In genomic region chr1:92759361-92759760, GRCh38 we compare ENCODE assay signal across 15 cellular contexts. TPM values are rescaled to one million over a fixed set of nuclear protein-coding genes. Genes with fewer than 3 reads are reported as not detected.
DNase-seq lines count a peak whose midpoint lies in the region; ATAC-seq and TF ChIP-seq lines count a peak whose summit lies in the region.
"Had no signal": no experiment of that assay in that cellular context is flagged by ENCODE, and none has a peak within 500 bp of the region (broad histone marks: within the 10 kb centered on the region; RNA-seq: fewer than 3 reads in every experiment).

No MANE protein-coding gene starts in this region.

- no peak for TF ChIP-seq POLR2A in heart left ventricle (IDR thresholded peaks at IDR 0.05)

- H3K4me1 ChIP-seq in PC-3 (ENCODE audit: insufficient read depth, low read length) (peaks cover 4% of the 10 kb centered on the region; the same call in 1 of the 2 replicates), skeletal muscle satellite cell (ENCODE audit: control insufficient read depth, insufficient read depth, low read length) (peaks cover 18% of the 10 kb centered on the region), heart left ventricle (peaks cover 0 to 27% (median 15%) of the 10 kb centered on the region in 12 donors)

- CTCF ChIA-PET in PC-3 (lab: Charles Lee), result no interaction called here

- POLR2A ChIA-PET in PC-3 (lab: Charles Lee; ENCODE audit: unreplicated experiment), result no interaction called here

- peak; percentile 4 for DNase-seq in ELR (ENCODE audit: low read depth)
- no peak for DNase-seq in PC-3
- DNase-seq in fibroblast of mammary gland (ENCODE audit: low read depth), result peak; percentile 34
- no peak for DNase-seq in activated T-cell treated with anti-CD3 and anti-CD28 coated beads for 4 hours
- no peak for DNase-seq in GM19240 (ENCODE audit: insufficient read length, low spot score)
- no peak for DNase-seq in heart left ventricle
- DNase-seq: AML-193, COR-L47, GOT3, KG1, NCI-H1092 treated with DMSO at 0.1 percent for 48 hours, NCI-H2081 treated with DMSO at 0.1 percent for 48 hours, NCI-H510A treated with DMSO at 0.1 percent for 48 hours had no signal

- H3K36me3 ChIP-seq in PC-3 (ENCODE audit: low read depth, low read length) (no peaks in the 10 kb centered on the region), skeletal muscle satellite cell (ENCODE audit: insufficient read depth, low read length) (no peaks in the 10 kb centered on the region), heart left ventricle (no peaks in the 10 kb centered on the region)

- 83 to 91% (median 89%) methylated on average over 1 of the region's 1 CpG for WGBS in heart left ventricle, 4 donors

- H3K4me2 ChIP-seq in PC-3 (ENCODE audit: low read length), result no peak overlapping the region
- peak overlapping the region; percentile 8 for H3K4me2 ChIP-seq in skeletal muscle satellite cell (ENCODE audit: low read length)

- H3K9me3 ChIP-seq in PC-3 (ENCODE audit: low read length), result no peaks in the 10 kb centered on the region
- H3K9me3 ChIP-seq in skeletal muscle satellite cell (replicated peaks; ENCODE audit: low read length), result no peaks in the 10 kb centered on the region
- H3K9me3 ChIP-seq in heart left ventricle, result peaks cover 0 to 4% (median 0%) of the 10 kb centered on the region in 12 donors

- TF ChIP-seq CTCF in PC-3 (conservative IDR thresholded peaks at IDR 0.05; ENCODE audit: low read depth, low read length) (no peak), fibroblast of mammary gland (conservative IDR thresholded peaks at IDR 0.05; ENCODE audit: control insufficient read depth, insufficient read depth, low read depth, low read length) (no peak), heart left ventricle (IDR thresholded peaks at IDR 0.05) (no peak)

- no peak overlapping the region for H3K4me3 ChIP-seq in PC-3 (ENCODE audit: low read length)
- no peak overlapping the region for H3K4me3 ChIP-seq in fibroblast of mammary gland (ENCODE audit: control insufficient read depth, low read depth, low read length)
- no peak overlapping the region for H3K4me3 ChIP-seq in skeletal muscle satellite cell (ENCODE audit: low read length)
- H3K4me3 ChIP-seq in heart left ventricle, result no peak overlapping the region

- H3K9me2 ChIP-seq in PC-3 (replicated peaks; ENCODE audit: low read length), result no peaks in the 10 kb centered on the region

- no peaks in the 10 kb centered on the region for H4K20me1 ChIP-seq in PC-3 (ENCODE audit: low read length)

- H3K27me3 ChIP-seq in PC-3 (ENCODE audit: low read length) (no peaks in the 10 kb centered on the region), skeletal muscle satellite cell (ENCODE audit: control insufficient read depth, insufficient read depth, low read length) (no peaks in the 10 kb centered on the region), heart left ventricle (no peaks in the 10 kb centered on the region)

- H3K27ac ChIP-seq in PC-3 (ENCODE audit: low read length) (no peak overlapping the region), heart left ventricle (no peak overlapping the region)

- BruUV-seq in PC-3 (replicated peaks; lab: Mats Ljungman, UMichigan), result no TSS peak

- ATAC-seq in PC-3 (peak; percentile 31; the same call in 1 of the 2 replicates), heart left ventricle (no peak)
- ATAC-seq: Panc1 had no signal

- H2AFZ ChIP-seq in PC-3 (ENCODE audit: low read length), result no peak overlapping the region

- intact Hi-C loops in PC-3 (cut with micrococcal nuclease), result no loop called here
- intact Hi-C loops in heart left ventricle (cut with DNase I), result loop anchor here in 2 of 10 donors (10.0 kb wide), 2 partner anchors 45 to 55 kb away; no protein-coding TSS in a partner anchor

- H3K9ac ChIP-seq in PC-3 (ENCODE audit: low read length) (no peak overlapping the region), skeletal muscle satellite cell (ENCODE audit: low read depth, low read length) (no peak overlapping the region)

- no peaks in the 10 kb centered on the region for H3F3A ChIP-seq in PC-3 (ENCODE audit: low read length, unreplicated experiment)

- peaks cover 5% of the 10 kb centered on the region for H3K79me2 ChIP-seq in PC-3 (ENCODE audit: low read length)

RNA-seq across cellular contexts. Expression of gene EVI5, which starts 25.5 kb away (rescaled TPM):
- 38.2 and 65.5 TPM in 2 replicates for total RNA-seq in PC-3 (2014; rRNA removed)
- 15.5 and 17.7 TPM in 2 replicates for total RNA-seq in skeletal muscle satellite cell (2012; rRNA removed)
- 10 to 100 TPM; 16.7 to 34.6 (median 27.3) TPM for total RNA-seq in heart left ventricle
- 10 to 100 TPM in 1 of 2 donors, 1 to 10 TPM in 1; 3.5 to 14.3 TPM for polyA plus RNA-seq in heart left ventricle

Comparison
In these comparisons a context has a peak if more than half of its experiments do, and no peak if none do; other contexts are left out.
1. DNase-seq: peak in ELR (single experiment) and fibroblast of mammary gland (single experiment); none in PC-3 (single experiment), activated T-cell treated with anti-CD3 and anti-CD28 coated beads for 4 hours (single experiment), GM19240 (single experiment) and heart left ventricle (0 of 5).